8 cellular contexts compared by ENCODE assay signal in the genomic region with DNA sequence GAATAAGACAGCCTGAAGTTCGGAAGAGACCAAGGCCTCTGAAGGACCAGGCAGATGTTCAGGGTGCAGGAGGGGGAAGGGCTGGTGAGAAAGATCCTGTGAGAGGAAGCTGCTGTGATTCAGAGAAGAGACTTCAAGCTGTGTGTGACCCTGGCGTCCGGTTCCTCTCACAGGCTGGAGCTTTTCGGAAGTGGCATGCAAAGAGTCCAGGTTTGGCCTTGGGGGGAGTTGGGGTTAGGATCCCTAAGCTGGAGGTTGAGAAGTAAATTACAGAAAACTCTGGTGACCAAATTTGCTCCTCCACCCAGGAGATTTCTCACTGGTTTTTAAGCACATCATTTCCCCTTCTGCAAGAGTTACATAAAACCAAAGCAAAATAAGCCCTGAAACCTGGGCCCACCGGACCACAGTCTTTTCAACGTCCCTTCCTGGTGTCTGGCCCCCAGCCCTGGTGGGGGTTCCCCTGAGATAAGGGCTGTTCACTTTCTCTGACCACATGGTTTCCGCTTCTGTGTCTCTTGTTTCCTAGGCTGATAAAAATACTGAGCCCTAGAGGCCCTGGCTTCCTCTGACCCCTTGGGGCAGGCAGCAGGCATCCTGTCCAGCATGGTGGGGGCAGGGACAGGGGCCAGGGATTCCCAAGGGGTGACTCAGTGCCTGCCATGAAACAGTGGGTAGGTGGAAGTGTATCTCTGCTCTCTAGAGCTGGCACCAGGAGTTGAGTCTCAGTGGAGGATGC. TPM values are rescaled to one million over a fixed set of nuclear protein-coding genes. Genes with fewer than 3 reads are reported as not detected.
A peak's percentile ranks its signal among the peaks of the same experiment; 100 is the strongest.
DNase-seq lines count a peak whose midpoint lies in the region; ATAC-seq, FAIRE-seq and TF ChIP-seq lines count a peak whose summit lies in the region.

No MANE protein-coding gene starts in this region.

- H3K36me3 Mint-ChIP-seq in activated naive CD4-positive, alpha-beta T cell treated with anti-CD3 and anti-CD28 coated beads for 36 hours (ENCODE audit: low read depth): peaks cover 36% of the 10 kb centered on the region

- peaks cover 80% of the 10 kb centered on the region for H3K4me1 Mint-ChIP-seq in activated naive CD4-positive, alpha-beta T cell treated with anti-CD3 and anti-CD28 coated beads for 36 hours (ENCODE audit: low read depth)

- H3K4me3 Mint-ChIP-seq in activated naive CD4-positive, alpha-beta T cell treated with anti-CD3 and anti-CD28 coated beads for 36 hours: peak overlapping the region; percentile 60

- CTCF ChIA-PET in activated naive CD4-positive, alpha-beta T cell treated with anti-CD3 and anti-CD28 coated beads for 36 hours (lab: Charles Lee): interaction anchor here (0.5 to 22.5 kb wide), 6 partner anchors 11 to 523 kb away, joined by 3 to 442 read pairs (median 9); a partner anchor contains a TSS

- H3K27ac Mint-ChIP-seq in activated naive CD4-positive, alpha-beta T cell treated with anti-CD3 and anti-CD28 coated beads for 36 hours: peak overlapping the region; percentile 92

- H3K27me3 Mint-ChIP-seq in activated naive CD4-positive, alpha-beta T cell treated with anti-CD3 and anti-CD28 coated beads for 36 hours (ENCODE audit: low read depth): no peaks in the 10 kb centered on the region

- no peak for TF ChIP-seq CTCF in NB4 (IDR thresholded peaks at IDR 0.05; ENCODE audit: low read depth, low read length)
- no peak for TF ChIP-seq CTCF in left ventricle myocardium inferior (IDR thresholded peaks at IDR 0.05; ENCODE audit: borderline replicate concordance)
- peak in 3 of 11 experiments; percentile 7 to 30 (median 22) for TF ChIP-seq CTCF in spleen (IDR thresholded peaks at IDR 0.05 in 8 of 11, conservative IDR thresholded peaks at IDR 0.05 in 3 of 11)

- intact Hi-C loops in activated naive CD4-positive, alpha-beta T cell treated with anti-CD3 and anti-CD28 coated beads for 36 hours (cut with micrococcal nuclease): loop anchor here (1.0 kb wide), 2 partner anchors 8 to 12 kb away; a partner anchor contains a TSS
- intact Hi-C loops in left ventricle myocardium inferior (cut with micrococcal nuclease) (no loop called here), spleen (cut with DNase I; ENCODE audit: low total_unique reads) (no loop called here)

- TF ChIP-seq POLR2A in NB4 (IDR thresholded peaks at IDR 0.05; ENCODE audit: extremely low read depth, insufficient read length) (no peak), spleen (IDR thresholded peaks at IDR 0.05) (no peak)

- ATAC-seq in HG02623 (IDR thresholded peaks at IDR 0.05; ENCODE audit: unreplicated experiment): peak; percentile 62

- H3K9me3 ChIP-seq in left ventricle myocardium inferior (replicated peaks) (no peaks in the 10 kb centered on the region), spleen (no peaks in the 10 kb centered on the region)

- WGBS in spleen, 5 donors: 2 to 14% (median 8%) methylated on average over 7 of the region's 7 CpGs

- H3K27ac ChIP-seq in left ventricle myocardium inferior (replicated peaks): peak overlapping the region; percentile 81
- peak overlapping the region; percentile 75 to 92 (median 90) for H3K27ac ChIP-seq in spleen

- H3K36me3 ChIP-seq in left ventricle myocardium inferior (peaks cover 24% of the 10 kb centered on the region), spleen (peaks cover 0 to 20% (median 0%) of the 10 kb centered on the region in 6 donors)

- no peak for DNase-seq in GM18507 (ENCODE audit: extremely low spot score, insufficient read length, low read depth)
- peak; percentile 98 for DNase-seq in NB4 (ENCODE audit: low read depth)
- DNase-seq in activated naive CD4-positive, alpha-beta T cell treated with anti-CD3 and anti-CD28 coated beads for 36 hours: peak; percentile 85
- DNase-seq in left ventricle myocardium inferior: peak; percentile 63
- peak; percentile 94 for DNase-seq in spleen
- no peak for DNase-seq in DMS153 (lab: John Stamatoyannopoulos, UW)
- DNase-seq in NCI-H748 treated with DMSO at 0.1 percent for 48 hours (lab: John Stamatoyannopoulos, UW): no peak

- H3K9me3 Mint-ChIP-seq in activated naive CD4-positive, alpha-beta T cell treated with anti-CD3 and anti-CD28 coated beads for 36 hours: no peaks in the 10 kb centered on the region

- peak; percentile 98 for FAIRE-seq in GM18507 (lab: Jason Lieb, UNC)

- H3K4me1 ChIP-seq in left ventricle myocardium inferior: peaks cover 48% of the 10 kb centered on the region
- peaks cover 76 to 99% (median 85%) of the 10 kb centered on the region in 6 donors for H3K4me1 ChIP-seq in spleen

- no peaks in the 10 kb centered on the region for H3K27me3 ChIP-seq in left ventricle myocardium inferior (ENCODE audit: low read depth)
- no peaks in the 10 kb centered on the region for H3K27me3 ChIP-seq in spleen (replicated peaks in 1 of 7)

- peak overlapping the region; percentile 39 for H3K4me3 ChIP-seq in NB4 (ENCODE audit: low read depth, low read length)
- peak overlapping the region; percentile 21 for H3K4me3 ChIP-seq in left ventricle myocardium inferior
- peak overlapping the region in 7 of 8 donors; percentile 4 to 64 (median 26) for H3K4me3 ChIP-seq in spleen

RNA-seq across cellular contexts. Expression of a gene that starts 12.0 kb away (rescaled TPM):
- 100 to 1,000 TPM; 165 to 173 TPM for total RNA-seq in activated naive CD4-positive, alpha-beta T cell treated with anti-CD3 and anti-CD28 coated beads for 36 hours
- not detected for total RNA-seq in left ventricle myocardium inferior
- total RNA-seq in spleen: 10 to 100 TPM in 1 of 7 donors, 1 to 10 TPM in 6; 2.4 to 14.4 (median 5.1) TPM
- 1 to 10 TPM; 6.8 to 9.2 (median 7.3) TPM for polyA plus RNA-seq in spleen

RNA-seq across cellular contexts. Expression of a gene that starts 12.7 kb away (rescaled TPM):
- total RNA-seq in activated naive CD4-positive, alpha-beta T cell treated with anti-CD3 and anti-CD28 coated beads for 36 hours: 10 to 100 TPM; 20.4 to 20.6 TPM
- total RNA-seq in left ventricle myocardium inferior (11.5 TPM), spleen (10 to 100 TPM; 11.0 to 36.3 (median 19.4) TPM)
- 10 to 100 TPM; 16.9 to 24.2 (median 19.3) TPM for polyA plus RNA-seq in spleen

RNA-seq across cellular contexts. Expression of a gene that starts 13.7 kb away (rescaled TPM):
- 1 to 10 TPM; 1.2 to 1.4 TPM for total RNA-seq in activated naive CD4-positive, alpha-beta T cell treated with anti-CD3 and anti-CD28 coated beads for 36 hours
- total RNA-seq in left ventricle myocardium inferior (1.6 TPM), spleen (1 to 10 TPM; 2.0 to 3.7 (median 2.7) TPM)
- polyA plus RNA-seq in spleen: 1 to 10 TPM; 1.9 to 2.7 (median 2.2) TPM

RNA-seq across cellular contexts. Expression of a gene that starts 15.2 kb away (rescaled TPM):
- 10 to 100 TPM; 31.6 to 33.2 TPM for total RNA-seq in activated naive CD4-positive, alpha-beta T cell treated with anti-CD3 and anti-CD28 coated beads for 36 hours
- 0.47 TPM for total RNA-seq in left ventricle myocardium inferior
- 10 to 100 TPM in 5 of 7 donors, 1 to 10 TPM in 2; 6.5 to 18.3 (median 11.6) TPM for total RNA-seq in spleen
- polyA plus RNA-seq in spleen: 10 to 100 TPM in 2 of 3 donors, 1 to 10 TPM in 1; 5.5 to 17.3 (median 13.3) TPM

RNA-seq across cellular contexts. Expression of a gene that starts 18.3 kb away (rescaled TPM):
- total RNA-seq in activated naive CD4-positive, alpha-beta T cell treated with anti-CD3 and anti-CD28 coated beads for 36 hours: 100 to 1,000 TPM; 600 to 624 TPM
- 179 TPM for total RNA-seq in left ventricle myocardium inferior
- total RNA-seq in spleen: 100 to 1,000 TPM; 291 to 417 (median 354) TPM
- 100 to 1,000 TPM; 316 to 768 (median 493) TPM for polyA plus RNA-seq in spleen

Comparison
In these comparisons a context has a peak if more than half of its experiments do, and no peak if none do; other contexts are left out.
1. DNase-seq: peak in NB4 (single experiment), activated naive CD4-positive, alpha-beta T cell treated with anti-CD3 and anti-CD28 coated beads for 36 hours (single experiment), left ventricle myocardium inferior (single experiment) and spleen (single experiment); none in GM18507 (single experiment), DMS153 (single experiment) and NCI-H748 treated with DMSO at 0.1 percent for 48 hours (single experiment).
2. RNA of a gene that starts 12.0 kb away (total RNA-seq): 165 to 173 TPM in activated naive CD4-positive, alpha-beta T cell treated with anti-CD3 and anti-CD28 coated beads for 36 hours; 2.4 to 14.4 TPM in spleen and not detected in left ventricle myocardium inferior (single experiment); every median in the first group is over 10 times any median in the second.
3. Peak in every context shown above with its lines, with median percentiles within 50 percentile points of each other: H3K4me3 ChIP-seq.